2 cellular contexts compared by ENCODE assay signal in the genomic region with DNA sequence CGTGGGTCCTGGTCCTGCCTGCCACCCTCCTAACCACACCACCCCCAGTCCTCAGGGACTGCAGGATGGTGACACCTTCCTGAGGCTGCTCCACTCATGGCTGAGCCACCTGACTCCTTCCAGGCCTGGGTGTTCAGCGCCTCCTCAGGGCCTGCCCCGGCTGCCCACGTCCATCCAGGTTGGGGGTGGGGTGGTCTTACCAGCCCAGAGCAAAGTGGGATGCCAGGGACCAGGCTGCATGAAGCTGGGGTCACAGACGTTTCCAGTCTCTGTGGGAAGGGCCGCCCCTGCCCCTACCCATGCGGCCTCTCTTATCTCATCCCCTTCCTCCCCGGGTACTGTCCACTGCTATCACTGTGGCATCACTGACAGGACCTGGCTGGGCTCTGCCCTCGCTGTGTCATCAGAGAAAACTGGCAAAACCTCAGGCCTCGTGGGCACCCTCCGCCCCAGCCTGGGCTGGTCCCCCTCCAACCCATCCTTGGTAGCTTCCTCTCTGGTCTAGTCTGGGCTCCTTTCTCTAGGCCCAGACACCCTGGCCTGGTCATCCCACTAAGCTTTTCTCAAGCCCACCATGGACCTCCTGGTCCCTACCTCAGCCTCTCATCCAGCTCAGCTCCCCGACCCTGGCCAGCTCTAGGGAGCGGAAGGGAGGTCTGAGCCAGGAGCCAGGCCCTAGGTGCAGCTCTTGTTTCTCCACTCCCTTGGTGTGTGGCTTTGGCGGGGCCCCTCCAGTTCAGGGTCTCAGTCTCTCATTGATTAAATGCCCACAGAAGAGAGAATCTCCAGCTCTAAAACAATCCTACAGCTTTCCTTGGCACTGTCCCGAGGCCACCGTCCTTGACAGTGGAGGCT.
TF ChIP-seq lines count a peak whose summit lies in the region.

No MANE protein-coding gene starts in this region.

TF ChIP-seq in HEK293, 187 proteins besides CTCF, POLR2A, EP300 and RAD21:
- TF ChIP-seq ZFHX2 (tag by site-specific recombination; conservative IDR thresholded peaks at IDR 0.05) (0 out of 2 replicates have a peak, but pooled peaks have one; percentile 9), ZEB2 (tag by site-specific recombination; IDR thresholded peaks at IDR 0.05) (no peak), ZNF433 (tag by site-specific recombination; IDR thresholded peaks at IDR 0.05; ENCODE audit: low read depth) (no peak)

TF ChIP-seq in H1, 55 proteins besides CTCF, POLR2A, EP300 and RAD21:
- TF ChIP-seq BRCA1 (IDR thresholded peaks at IDR 0.05; ENCODE audit: low read depth, low read length) (no peak), KDM5A (IDR thresholded peaks at IDR 0.05; ENCODE audit: low read length) (no peak), RNF2 (IDR thresholded peaks at IDR 0.05; ENCODE audit: borderline replicate concordance, low read depth, low read length, missing control alignments, poor library complexity, severe bottlenecking) (no peak), HDAC6 (IDR thresholded peaks at IDR 0.05; ENCODE audit: low read depth, low read length) (no peak), CBX5 (IDR thresholded peaks at IDR 0.05; ENCODE audit: low read depth, low read length) (no peak), NRF1 (IDR thresholded peaks at IDR 0.05; ENCODE audit: low read depth, low read length) (no peak)
TF ChIP-seq in H1: peak in this region for 0.
